In the genomic region with DNA sequence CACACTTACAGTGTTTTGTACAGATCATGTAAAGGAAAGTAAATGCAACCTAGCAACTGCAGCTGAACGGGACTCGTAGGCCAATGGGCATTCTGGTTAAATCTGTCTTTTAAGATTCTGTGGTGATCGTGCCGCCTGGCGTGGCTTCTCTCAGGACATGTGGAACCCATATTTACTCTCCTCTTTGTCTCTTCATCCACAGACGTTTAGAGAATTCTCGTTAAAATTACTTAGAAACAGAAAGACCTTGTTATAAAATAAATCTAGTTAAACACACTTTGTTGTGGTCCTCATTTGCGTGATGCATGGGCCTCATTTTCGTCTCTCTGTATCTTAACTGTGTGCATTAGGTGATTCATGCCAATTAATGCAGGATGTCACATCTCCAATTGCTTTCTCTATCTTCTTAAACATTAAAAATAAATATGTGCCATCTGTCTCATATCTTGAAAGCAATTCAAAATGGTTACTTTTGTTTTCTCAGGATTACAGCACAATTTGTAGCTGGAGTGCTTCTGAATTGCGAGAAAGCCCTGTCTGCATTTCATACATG, we compare ENCODE assay signal across 14 cellular contexts. TPM values are rescaled to one million over a fixed set of nuclear protein-coding genes. Genes with fewer than 3 reads are reported as not detected.
A peak's percentile ranks its signal among the peaks of the same experiment; 100 is the strongest.
DNase-seq lines count a peak whose midpoint lies in the region; FAIRE-seq and TF ChIP-seq lines count a peak whose summit lies in the region.
"Had no signal": no experiment of that assay in that cellular context is flagged by ENCODE, and none has a peak within 500 bp of the region (broad histone marks: within the 10 kb centered on the region; RNA-seq: fewer than 3 reads in every experiment).

No MANE protein-coding gene starts in this region.

- TF ChIP-seq CTCF in bronchial epithelial cell (IDR thresholded peaks at IDR 0.05; ENCODE audit: insufficient read depth, low read length, severe bottlenecking) (no peak), uterus (IDR thresholded peaks at IDR 0.05) (no peak)

- intact Hi-C loops in uterus (cut with DNase I; ENCODE audit: low total_unique reads) = no loop called here

- H3K9me3 ChIP-seq in uterus = no peaks in the 10 kb centered on the region

- H3K36me3 ChIP-seq in bronchial epithelial cell (ENCODE audit: control insufficient read depth, insufficient read depth, low read length) = no peaks in the 10 kb centered on the region
- no peaks in the 10 kb centered on the region for H3K36me3 ChIP-seq in uterus

- peaks cover 5 to 12% of the 10 kb centered on the region in 2 donors for H3K4me1 ChIP-seq in uterus

- H3K4me3 ChIP-seq in bronchial epithelial cell (ENCODE audit: low read depth, low read length) = no peak overlapping the region
- H3K4me3 ChIP-seq in uterus = no peak overlapping the region

- peak; percentile 28 for DNase-seq in activated CD8-positive, alpha-beta memory T cell treated with anti-CD3 and anti-CD28 coated beads, Interleukin-2, amount 50 U/mL, for 48 hours
- DNase-seq in activated CD8-positive, alpha-beta memory T cell treated with anti-CD3 and anti-CD28 coated beads, Interleukin-2, amount 50 U/mL, for 4 hours = no peak
- DNase-seq in bronchial epithelial cell (ENCODE audit: low read depth) = peak; percentile 63
- peak; percentile 56 for DNase-seq in iris pigment epithelial cell (ENCODE audit: low read depth)
- DNase-seq in uterus = no peak
- no peak for DNase-seq in NCI-H226
- DNase-seq in DMS79 (lab: John Stamatoyannopoulos, UW) = no peak
- no peak for DNase-seq in NOMO-1 (lab: John Stamatoyannopoulos, UW; ENCODE audit: unreplicated experiment in 2 of 2)
- DNase-seq: activated CD4-positive, alpha-beta T cell treated with anti-CD3 and anti-CD28 coated beads, Interleukin-2, amount 50 U/mL, for 4 hours; effector CD8-positive, alpha-beta T cell; EL; retina had no signal

- H3K27ac ChIP-seq in uterus = peak overlapping the region; percentile 99 to 100
- H3K27ac ChIP-seq: KMS-11 had no signal

- no peaks in the 10 kb centered on the region for H3K27me3 ChIP-seq in bronchial epithelial cell (ENCODE audit: control insufficient read depth, insufficient read depth, low read length)
- no peaks in the 10 kb centered on the region for H3K27me3 ChIP-seq in uterus

- no peak for FAIRE-seq in bronchial epithelial cell (lab: Jason Lieb, UNC)
- FAIRE-seq: GM18507 had no signal

- no peak for TF ChIP-seq POLR2A in uterus (IDR thresholded peaks at IDR 0.05)

RNA-seq across cellular contexts. Expression of gene KLF6, which starts 11.5 kb away (rescaled TPM):
- total RNA-seq in bronchial epithelial cell (49.7 and 70.6 TPM in 2 replicates), uterus (100 to 1,000 TPM in 2 of 4 donors, 10 to 100 TPM in 2; 47.9 to 128 (median 87.4) TPM)

Comparison
In these comparisons a context has a peak if more than half of its experiments do, and no peak if none do; other contexts are left out.
1. DNase-seq: peak in activated CD8-positive, alpha-beta memory T cell treated with anti-CD3 and anti-CD28 coated beads, Interleukin-2, amount 50 U/mL, for 48 hours (single experiment), bronchial epithelial cell (single experiment) and iris pigment epithelial cell (single experiment); none in activated CD8-positive, alpha-beta memory T cell treated with anti-CD3 and anti-CD28 coated beads, Interleukin-2, amount 50 U/mL, for 4 hours (single experiment), uterus (0 of 2), NCI-H226 (single experiment), DMS79 (single experiment) and NOMO-1 (0 of 2).